Comparison of ENCODE assay signal across 18 cellular contexts in genomic region chr1:81832573-81832972, GRCh38. TPM values are rescaled to one million over a fixed set of nuclear protein-coding genes. Genes with fewer than 3 reads are reported as not detected.
DNase-seq lines count a peak whose midpoint lies in the region; FAIRE-seq and TF ChIP-seq lines count a peak whose summit lies in the region.
"Had no signal": no experiment of that assay in that cellular context is flagged by ENCODE, and none has a peak within 500 bp of the region (broad histone marks: within the 10 kb centered on the region; RNA-seq: fewer than 3 reads in every experiment).

No MANE protein-coding gene starts in this region.

- H3K4me1 ChIP-seq in sigmoid colon: peaks cover 0 to 43% (median 27%) of the 10 kb centered on the region in 4 donors

- H3K4me3 Mint-ChIP-seq in neural crest cell: peak overlapping the region; percentile 39
- H3K4me3 Mint-ChIP-seq: activated B cell treated with CpG ODN at 0.5 μM for 24 hours; activated T-cell treated with anti-CD3 and anti-CD28 coated beads, Interleukin-2, amount 50 U/mL, for 72 hours; type B pancreatic cell had no signal

- no peak for TF ChIP-seq POLR2A in sigmoid colon (IDR thresholded peaks at IDR 0.05)

- intact Hi-C loops in sigmoid colon (cut with DNase I): no loop called here

- DNase-seq in BJ (ENCODE audit: low read depth) (peak; percentile 16), NCI-H226 (peak; percentile 69), fibroblast of peridontal ligament (ENCODE audit: extremely low read depth) (peak; percentile 97), neural crest cell (ENCODE audit: low read depth, low spot score) (no peak), foreskin melanocyte (no peak), sigmoid colon (no peak), urothelium cell line (ENCODE audit: low spot score) (no peak)
- DNase-seq in activated T-cell treated with anti-CD3 and anti-CD28 coated beads, Interleukin-2, amount 50 U/mL, for 48 hours: no peak
- DNase-seq: activated B cell treated with CpG ODN at 0.5 μM for 24 hours; activated T-cell treated with anti-CD3 and anti-CD28 coated beads, Interleukin-2, amount 50 U/mL, for 72 hours; cortex of kidney; head of caudate nucleus; mucosa of descending colon; NCI-H1092; NCI-H774 had no signal

- H3K9me3 ChIP-seq in sigmoid colon: no peaks in the 10 kb centered on the region
- H3K9me3 ChIP-seq: mucosa of descending colon, SJCRH30 had no signal

- CTCF ChIA-PET in BJ (lab: Yijun Ruan, JAX): interaction anchor here (1.3 kb wide), 1 partner anchor 30 kb away, joined by 4 read pairs; no protein-coding TSS in a partner anchor

- H3K27ac Mint-ChIP-seq in neural crest cell (ENCODE audit: unreplicated experiment): peak overlapping the region; percentile 94
- H3K27ac Mint-ChIP-seq: activated B cell treated with CpG ODN at 0.5 μM for 24 hours; activated T-cell treated with anti-CD3 and anti-CD28 coated beads, Interleukin-2, amount 50 U/mL, for 72 hours; type B pancreatic cell had no signal

- no peaks in the 10 kb centered on the region for H3K27me3 ChIP-seq in BJ (ENCODE audit: control insufficient read depth, insufficient read depth, low read length)
- H3K27me3 ChIP-seq in sigmoid colon: no peaks in the 10 kb centered on the region
- H3K27me3 ChIP-seq: SJCRH30 had no signal

- WGBS in sigmoid colon, 2 donors: 19 to 43% methylated on average over 1 of the region's 1 CpG

- H3K36me3 ChIP-seq in BJ (ENCODE audit: control insufficient read depth, insufficient read depth, low read length) (no peaks in the 10 kb centered on the region), sigmoid colon (no peaks in the 10 kb centered on the region)
- H3K36me3 ChIP-seq: SJCRH30 had no signal

- no peak for TF ChIP-seq CTCF in BJ (IDR thresholded peaks at IDR 0.05; ENCODE audit: insufficient read depth, low read depth, low read length)
- no peak for TF ChIP-seq CTCF in neural crest cell (conservative IDR thresholded peaks at IDR 0.05)
- no peak for TF ChIP-seq CTCF in sigmoid colon (IDR thresholded peaks at IDR 0.05)

- no peak overlapping the region for H3K27ac ChIP-seq in sigmoid colon
- H3K27ac ChIP-seq: SJCRH30 had no signal

- no peak for FAIRE-seq in urothelium cell line (lab: Jason Lieb, UNC)

- no peak for TF ChIP-seq EP300 in sigmoid colon (IDR thresholded peaks at IDR 0.05)

- no peak overlapping the region for H3K4me3 ChIP-seq in BJ (ENCODE audit: low read depth, low read length)
- no peak overlapping the region for H3K4me3 ChIP-seq in sigmoid colon
- H3K4me3 ChIP-seq: mucosa of descending colon, SJCRH30, skin epidermis had no signal

- peaks cover 63% of the 10 kb centered on the region for H3K4me1 Mint-ChIP-seq in neural crest cell
- H3K4me1 Mint-ChIP-seq: activated B cell treated with CpG ODN at 0.5 μM for 24 hours had no signal

- H3K27me3 Mint-ChIP-seq in neural crest cell (ENCODE audit: low read depth): no peaks in the 10 kb centered on the region
- H3K27me3 Mint-ChIP-seq: activated B cell treated with CpG ODN at 0.5 μM for 24 hours, type B pancreatic cell had no signal

- H3K36me3 Mint-ChIP-seq in neural crest cell (ENCODE audit: low read depth): peaks cover 2% of the 10 kb centered on the region

- POLR2A ChIA-PET in BJ (lab: Charles Lee): no interaction called here

- H3K9me3 Mint-ChIP-seq in neural crest cell: no peaks in the 10 kb centered on the region
- H3K9me3 Mint-ChIP-seq: activated B cell treated with CpG ODN at 0.5 μM for 24 hours; activated T-cell treated with anti-CD3 and anti-CD28 coated beads, Interleukin-2, amount 50 U/mL, for 72 hours had no signal

RNA-seq across cellular contexts. Expression of gene ADGRL2, which starts 31.8 kb away (rescaled TPM):
- polyA plus RNA-seq in BJ (2011; rRNA removed): 18.1 and 24.2 TPM in 2 replicates
- 24.9 and 25.0 TPM in 2 replicates for polyA minus RNA-seq in BJ (2011; rRNA and poly(A)+ RNA removed)
- total RNA-seq in neural crest cell: 168 and 170 TPM in 2 replicates
- total RNA-seq in sigmoid colon: 10 to 100 TPM; 49.4 to 73.4 (median 61.1) TPM
- 1 to 10 TPM; 2.3 to 9.6 (median 4.8) TPM for polyA plus RNA-seq in sigmoid colon
- total RNA-seq: activated B cell treated with CpG ODN at 0.5 μM for 24 hours; activated T-cell treated with anti-CD3 and anti-CD28 coated beads, Interleukin-2, amount 50 U/mL, for 72 hours had no signal

Comparison
In these comparisons a context has a peak if more than half of its experiments do, and no peak if none do; other contexts are left out.
1. DNase-seq: peak in BJ (single experiment), NCI-H226 (single experiment) and fibroblast of peridontal ligament (single experiment); none in neural crest cell (single experiment), foreskin melanocyte (single experiment), sigmoid colon (single experiment), activated T-cell treated with anti-CD3 and anti-CD28 coated beads, Interleukin-2, amount 50 U/mL, for 48 hours (0 of 2) and urothelium cell line (single experiment).